ENCODE assay signal across 13 cellular contexts in the genomic region with DNA sequence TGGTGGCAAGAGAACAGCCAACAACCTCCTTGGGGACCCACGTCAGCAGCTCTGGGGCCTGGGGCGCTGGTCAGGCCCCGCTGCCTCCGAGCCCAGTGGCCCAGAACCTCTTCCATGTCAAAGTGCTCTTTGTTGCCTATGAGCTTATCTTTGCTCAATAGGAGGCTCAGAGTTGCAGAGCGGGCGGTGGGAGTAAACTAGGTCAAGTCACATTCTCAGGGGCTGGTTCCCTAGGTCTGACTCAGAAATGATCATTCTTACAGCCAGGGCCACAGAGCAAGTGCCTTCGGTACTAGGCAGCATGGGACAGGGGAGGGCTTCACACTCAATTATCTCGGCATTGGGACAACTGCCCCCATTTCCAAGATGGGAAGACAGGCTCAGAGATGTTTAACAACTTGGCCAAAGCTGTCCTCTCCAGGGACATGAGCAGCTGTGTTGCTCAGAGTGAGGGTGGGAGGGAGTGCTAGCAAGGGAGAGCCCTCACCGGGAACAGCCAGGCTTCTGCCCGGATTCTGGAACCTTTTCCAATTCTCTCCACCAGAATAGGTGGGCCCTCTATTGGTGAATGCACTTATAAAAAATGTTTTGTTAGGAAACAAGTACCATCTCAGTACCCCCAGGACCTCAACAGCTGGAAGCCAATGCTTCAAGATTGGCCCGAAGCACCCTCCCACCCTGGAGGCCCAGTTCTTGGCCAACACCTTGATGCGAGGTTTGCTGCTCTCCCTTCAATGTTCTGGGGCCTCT. TPM values are rescaled to one million over a fixed set of nuclear protein-coding genes. Genes with fewer than 3 reads are reported as not detected.
DNase-seq lines count a peak whose midpoint lies in the region; ATAC-seq and TF ChIP-seq lines count a peak whose summit lies in the region.
"Had no signal": no experiment of that assay in that cellular context is flagged by ENCODE, and none has a peak within 500 bp of the region (broad histone marks: within the 10 kb centered on the region; RNA-seq: fewer than 3 reads in every experiment).

No MANE protein-coding gene starts in this region.

- no peak overlapping the region for H3K14ac ChIP-seq in mesenchymal stem cell (ENCODE audit: low read length in 2 of 2)

- H3K9me3 ChIP-seq in mesenchymal stem cell (ENCODE audit: control insufficient read depth, low read length) = no peaks in the 10 kb centered on the region
- no peaks in the 10 kb centered on the region for H3K9me3 ChIP-seq in CD8-positive, alpha-beta T cell (ENCODE audit: low read length)

- H3K4me3 ChIP-seq in choroid plexus epithelial cell (ENCODE audit: low read depth, low read length) (no peak overlapping the region), mesenchymal stem cell (ENCODE audit: insufficient read depth in 1 of 2, low read depth in 1 of 2, low read length in 2 of 2) (peak overlapping the region in 1 of 2 experiments; percentile 9)
- no peak overlapping the region for H3K4me3 ChIP-seq in CD8-positive, alpha-beta T cell (ENCODE audit: low read depth, low read length)
- H3K4me3 ChIP-seq: PC-9 had no signal

- DNase-seq in activated naive CD8-positive, alpha-beta T cell treated with anti-CD3 and anti-CD28 coated beads, Interleukin-2, amount 10 ng/mL, durations not matched to agents 7 days and 5 days = peak; percentile 6
- no peak for DNase-seq in activated naive CD8-positive, alpha-beta T cell treated with anti-CD3 and anti-CD28 coated beads, Interleukin-2, amount 50 U/mL, for 24 hours
- DNase-seq in choroid plexus epithelial cell (ENCODE audit: low read depth) (no peak), mesenchymal stem cell (no peak), superior temporal gyrus (ENCODE audit: extremely low spot score) (no peak)
- DNase-seq in CD8-positive, alpha-beta T cell = no peak
- DNase-seq: kidney glomerular epithelial cell, NCI-H1694 treated with DMSO at 0.1 percent for 48 hours, PC-9 had no signal

- H3K79me1 ChIP-seq in mesenchymal stem cell (replicated peaks; ENCODE audit: low read length, poor library complexity, severe bottlenecking) = peaks cover 58% of the 10 kb centered on the region

- peaks cover 27 to 78% of the 10 kb centered on the region in 2 experiments for H3K36me3 ChIP-seq in mesenchymal stem cell (ENCODE audit: control insufficient read depth in 1 of 2, insufficient read depth in 2 of 2, low read depth in 1 of 2, low read length in 2 of 2)
- H3K36me3 ChIP-seq in CD8-positive, alpha-beta T cell (ENCODE audit: insufficient read depth, low read length) = no peaks in the 10 kb centered on the region

- no peaks in the 10 kb centered on the region for H3K27me3 ChIP-seq in mesenchymal stem cell (ENCODE audit: control insufficient read depth in 1 of 2, insufficient read depth in 1 of 2, low read length in 2 of 2)
- no peaks in the 10 kb centered on the region for H3K27me3 ChIP-seq in CD8-positive, alpha-beta T cell (ENCODE audit: insufficient read depth, low read length)

- no peak overlapping the region for H3K4me2 ChIP-seq in mesenchymal stem cell (ENCODE audit: low read length, poor library complexity, severe bottlenecking)
- H3K4me2 ChIP-seq: PC-9 had no signal

- H3K27me3 Mint-ChIP-seq in activated naive CD8-positive, alpha-beta T cell treated with anti-CD3 and anti-CD28 coated beads, Interleukin-2, amount 10 ng/mL, durations not matched to agents 7 days and 5 days = no peaks in the 10 kb centered on the region
- H3K27me3 Mint-ChIP-seq in activated naive CD8-positive, alpha-beta T cell treated with anti-CD3 and anti-CD28 coated beads, Interleukin-2, amount 50 U/mL, for 24 hours = no peaks in the 10 kb centered on the region
- no peaks in the 10 kb centered on the region for H3K27me3 Mint-ChIP-seq in CD8-positive, alpha-beta T cell (ENCODE audit: low read depth)
- H3K27me3 Mint-ChIP-seq: activated naive CD4-positive, alpha-beta T cell treated with anti-CD3 and anti-CD28 coated beads, Interleukin-2, amount 50 U/mL, for 24 hours had no signal

- H2AK5ac ChIP-seq in mesenchymal stem cell (ENCODE audit: low read length, severe bottlenecking) = no peak overlapping the region

- no peak overlapping the region for H2BK12ac ChIP-seq in mesenchymal stem cell (ENCODE audit: low read length in 2 of 2)

- H4K8ac ChIP-seq in mesenchymal stem cell (ENCODE audit: low read length) = no peak overlapping the region

- H2BK15ac ChIP-seq in mesenchymal stem cell (ENCODE audit: low read depth, poor library complexity, severe bottlenecking) = no peak overlapping the region

- 89% methylated on average over 11 of the region's 12 CpGs for WGBS in mesenchymal stem cell

- CTCF ChIA-PET in CD8-positive, alpha-beta T cell (lab: Charles Lee) = interaction anchor here (1.0 to 2.1 kb wide), 3 partner anchors 8 to 14 kb away, joined by 3 to 8 read pairs (median 7); no protein-coding TSS in a partner anchor

- ATAC-seq in activated naive CD8-positive, alpha-beta T cell treated with anti-CD3 and anti-CD28 coated beads, Interleukin-2, amount 10 ng/mL, durations not matched to agents 7 days and 5 days (ENCODE audit: low read depth) = no peak
- ATAC-seq in activated naive CD8-positive, alpha-beta T cell treated with anti-CD3 and anti-CD28 coated beads, Interleukin-2, amount 50 U/mL, for 24 hours = no peak
- ATAC-seq in HG02970 (IDR thresholded peaks at IDR 0.05; ENCODE audit: low FRiP score, unreplicated experiment) (no peak), esophagus mucosa (no peak)
- no peak for ATAC-seq in CD8-positive, alpha-beta T cell

- no peak overlapping the region for H3K4ac ChIP-seq in mesenchymal stem cell (ENCODE audit: low read depth in 1 of 2, low read length in 2 of 2)

- H3K23ac ChIP-seq in mesenchymal stem cell (ENCODE audit: low read length in 2 of 2) = no peak overlapping the region

- no peak overlapping the region for H3K27ac Mint-ChIP-seq in activated naive CD8-positive, alpha-beta T cell treated with anti-CD3 and anti-CD28 coated beads, Interleukin-2, amount 10 ng/mL, durations not matched to agents 7 days and 5 days
- no peak overlapping the region for H3K27ac Mint-ChIP-seq in activated naive CD8-positive, alpha-beta T cell treated with anti-CD3 and anti-CD28 coated beads, Interleukin-2, amount 50 U/mL, for 24 hours
- H3K27ac Mint-ChIP-seq in CD8-positive, alpha-beta T cell = no peak overlapping the region
- H3K27ac Mint-ChIP-seq: activated naive CD4-positive, alpha-beta T cell treated with anti-CD3 and anti-CD28 coated beads, Interleukin-2, amount 50 U/mL, for 24 hours had no signal

- POLR2A ChIA-PET in activated naive CD8-positive, alpha-beta T cell treated with anti-CD3 and anti-CD28 coated beads, Interleukin-2, amount 10 ng/mL, durations not matched to agents 7 days and 5 days (lab: Charles Lee) = no interaction called here
- POLR2A ChIA-PET in CD8-positive, alpha-beta T cell (lab: Charles Lee) = interaction anchor here (0.9 kb wide), 1 partner anchor 8 kb away, joined by 3 read pairs; no protein-coding TSS in a partner anchor

- no peaks in the 10 kb centered on the region for H3K4me1 Mint-ChIP-seq in activated naive CD8-positive, alpha-beta T cell treated with anti-CD3 and anti-CD28 coated beads, Interleukin-2, amount 10 ng/mL, durations not matched to agents 7 days and 5 days
- peaks cover 15% of the 10 kb centered on the region for H3K4me1 Mint-ChIP-seq in activated naive CD8-positive, alpha-beta T cell treated with anti-CD3 and anti-CD28 coated beads, Interleukin-2, amount 50 U/mL, for 24 hours
- no peaks in the 10 kb centered on the region for H3K4me1 Mint-ChIP-seq in CD8-positive, alpha-beta T cell (ENCODE audit: low read depth)
- H3K4me1 Mint-ChIP-seq: activated naive CD4-positive, alpha-beta T cell treated with anti-CD3 and anti-CD28 coated beads, Interleukin-2, amount 50 U/mL, for 24 hours had no signal

- peaks cover 34% of the 10 kb centered on the region for H3K4me1 ChIP-seq in mesenchymal stem cell (ENCODE audit: control insufficient read depth, insufficient read depth, low read depth, low read length)
- no peaks in the 10 kb centered on the region for H3K4me1 ChIP-seq in CD8-positive, alpha-beta T cell (ENCODE audit: insufficient read depth, low read length)

- peak; percentile 1 for TF ChIP-seq CTCF in choroid plexus epithelial cell (conservative IDR thresholded peaks at IDR 0.05; ENCODE audit: low read depth, low read length)
- TF ChIP-seq CTCF in CD8-positive, alpha-beta T cell (IDR thresholded peaks at IDR 0.05) = no peak

- peak overlapping the region; percentile 30 for H3K9ac ChIP-seq in mesenchymal stem cell (ENCODE audit: low read length)

- no peak overlapping the region for H2BK5ac ChIP-seq in mesenchymal stem cell (ENCODE audit: low read depth, low read length, poor library complexity, severe bottlenecking)

- H3K18ac ChIP-seq in mesenchymal stem cell (ENCODE audit: low read depth in 1 of 2, low read length in 2 of 2) = no peak overlapping the region

- intact Hi-C loops in CD8-positive, alpha-beta T cell (cut with DNase I, micrococcal nuclease) = no loop called here

- no peak overlapping the region for H3K4me3 Mint-ChIP-seq in activated naive CD8-positive, alpha-beta T cell treated with anti-CD3 and anti-CD28 coated beads, Interleukin-2, amount 10 ng/mL, durations not matched to agents 7 days and 5 days
- no peak overlapping the region for H3K4me3 Mint-ChIP-seq in activated naive CD8-positive, alpha-beta T cell treated with anti-CD3 and anti-CD28 coated beads, Interleukin-2, amount 50 U/mL, for 24 hours
- no peak overlapping the region for H3K4me3 Mint-ChIP-seq in CD8-positive, alpha-beta T cell
- H3K4me3 Mint-ChIP-seq: activated naive CD4-positive, alpha-beta T cell treated with anti-CD3 and anti-CD28 coated beads, Interleukin-2, amount 50 U/mL, for 24 hours had no signal

- no peaks in the 10 kb centered on the region for H3K9me3 Mint-ChIP-seq in activated naive CD8-positive, alpha-beta T cell treated with anti-CD3 and anti-CD28 coated beads, Interleukin-2, amount 10 ng/mL, durations not matched to agents 7 days and 5 days
- H3K9me3 Mint-ChIP-seq in activated naive CD8-positive, alpha-beta T cell treated with anti-CD3 and anti-CD28 coated beads, Interleukin-2, amount 50 U/mL, for 24 hours = no peaks in the 10 kb centered on the region
- H3K9me3 Mint-ChIP-seq in CD8-positive, alpha-beta T cell = no peaks in the 10 kb centered on the region
- H3K9me3 Mint-ChIP-seq: activated naive CD4-positive, alpha-beta T cell treated with anti-CD3 and anti-CD28 coated beads, Interleukin-2, amount 50 U/mL, for 24 hours had no signal

- no peaks in the 10 kb centered on the region for H3K36me3 Mint-ChIP-seq in activated naive CD8-positive, alpha-beta T cell treated with anti-CD3 and anti-CD28 coated beads, Interleukin-2, amount 10 ng/mL, durations not matched to agents 7 days and 5 days
- no peaks in the 10 kb centered on the region for H3K36me3 Mint-ChIP-seq in activated naive CD8-positive, alpha-beta T cell treated with anti-CD3 and anti-CD28 coated beads, Interleukin-2, amount 50 U/mL, for 24 hours (ENCODE audit: low read depth)
- H3K36me3 Mint-ChIP-seq in CD8-positive, alpha-beta T cell = peaks cover 3% of the 10 kb centered on the region
- H3K36me3 Mint-ChIP-seq: activated naive CD4-positive, alpha-beta T cell treated with anti-CD3 and anti-CD28 coated beads, Interleukin-2, amount 50 U/mL, for 24 hours had no signal

- no peak overlapping the region for H2AFZ ChIP-seq in mesenchymal stem cell (ENCODE audit: low read depth, low read length)
- H2AFZ ChIP-seq: PC-9 had no signal

- H3K27ac ChIP-seq in mesenchymal stem cell (ENCODE audit: low read length, poor library complexity, severe bottlenecking) = no peak overlapping the region
- H3K27ac ChIP-seq in CD8-positive, alpha-beta T cell (ENCODE audit: low read depth, low read length) = no peak overlapping the region
- H3K27ac ChIP-seq: PC-9 had no signal

- no peak overlapping the region for H2BK120ac ChIP-seq in mesenchymal stem cell (ENCODE audit: low read depth, low read length)

- H4K91ac ChIP-seq in mesenchymal stem cell (ENCODE audit: low read length) = no peak overlapping the region

RNA-seq across cellular contexts. Expression of gene SLC25A29, which starts 11.9 kb away (rescaled TPM):
- 10 to 100 TPM; 17.3 to 18.1 TPM for total RNA-seq in activated naive CD8-positive, alpha-beta T cell treated with anti-CD3 and anti-CD28 coated beads, Interleukin-2, amount 10 ng/mL, durations not matched to agents 7 days and 5 days
- 16.0 TPM for polyA plus RNA-seq in mesenchymal stem cell (2013, experiment 1 of 2)
- polyA plus RNA-seq in mesenchymal stem cell (2013, experiment 2 of 2) = 16.1 TPM
- total RNA-seq in esophagus mucosa = 15.5 TPM
- 10 to 100 TPM; 19.4 to 22.8 TPM for total RNA-seq in CD8-positive, alpha-beta T cell

RNA-seq across cellular contexts. Expression of gene SLC25A47, which starts 28.8 kb away (rescaled TPM):
- total RNA-seq in activated naive CD8-positive, alpha-beta T cell treated with anti-CD3 and anti-CD28 coated beads, Interleukin-2, amount 10 ng/mL, durations not matched to agents 7 days and 5 days = not detected
- not detected for polyA plus RNA-seq in mesenchymal stem cell (2013, experiment 1 of 2)
- not detected for polyA plus RNA-seq in mesenchymal stem cell (2013, experiment 2 of 2)
- total RNA-seq in esophagus mucosa = not detected
- not detected for total RNA-seq in CD8-positive, alpha-beta T cell
- total RNA-seq: A673, PC-9 had no signal

RNA-seq across cellular contexts. Expression of gene YY1, which starts 55.4 kb away (rescaled TPM):
- total RNA-seq in activated naive CD8-positive, alpha-beta T cell treated with anti-CD3 and anti-CD28 coated beads, Interleukin-2, amount 10 ng/mL, durations not matched to agents 7 days and 5 days = 10 to 100 TPM; 86.4 to 89.6 TPM
- 111 TPM for polyA plus RNA-seq in mesenchymal stem cell (2013, experiment 1 of 2)
- 112 TPM for polyA plus RNA-seq in mesenchymal stem cell (2013, experiment 2 of 2)
- total RNA-seq in esophagus mucosa = 44.5 TPM
- total RNA-seq in CD8-positive, alpha-beta T cell = 10 to 100 TPM; 70.0 to 80.7 TPM
